ENCODE assay signal across 9 cellular contexts in genomic region chr17:50154604-50155003, GRCh38. TPM values are rescaled to one million over a fixed set of nuclear protein-coding genes. Genes with fewer than 3 reads are reported as not detected.
A peak's percentile ranks its signal among the peaks of the same experiment; 100 is the strongest.
DNase-seq lines count a peak whose midpoint lies in the region; ATAC-seq, FAIRE-seq and TF ChIP-seq lines count a peak whose summit lies in the region.
"Had no signal": no experiment of that assay in that cellular context is flagged by ENCODE, and none has a peak within 500 bp of the region (broad histone marks: within the 10 kb centered on the region; RNA-seq: fewer than 3 reads in every experiment).

No MANE protein-coding gene starts in this region.

- no peaks in the 10 kb centered on the region for H3K9me2 ChIP-seq in hepatocyte (replicated peaks; ENCODE audit: insufficient read depth)

- H3K4me2 ChIP-seq in A549, result peak overlapping the region; percentile 6; the same call in 1 of the 3 replicates
- no peak overlapping the region for H3K4me2 ChIP-seq in hepatocyte

- no peaks in the 10 kb centered on the region for H3K9me3 Mint-ChIP-seq in naive thymus-derived CD4-positive, alpha-beta T cell
- H3K9me3 Mint-ChIP-seq in activated naive CD4-positive, alpha-beta T cell treated with anti-CD3 and anti-CD28 coated beads, Interleukin-2, amount 10 ng/mL, durations not matched to agents 7 days and 5 days, result no peaks in the 10 kb centered on the region

- H3K4me3 ChIP-seq in A549, result no peak overlapping the region
- H3K4me3 ChIP-seq in Panc1 (ENCODE audit: low read depth in 2 of 2, low read length in 2 of 2), result no peak overlapping the region
- H3K4me3 ChIP-seq in naive thymus-derived CD4-positive, alpha-beta T cell (ENCODE audit: low read length), result no peak overlapping the region
- H3K4me3 ChIP-seq in hepatocyte, result no peak overlapping the region

- H3K9me3 ChIP-seq in A549, result no peaks in the 10 kb centered on the region
- H3K9me3 ChIP-seq in Panc1 (ENCODE audit: control insufficient read depth, insufficient read depth, low read depth, low read length), result no peaks in the 10 kb centered on the region
- no peaks in the 10 kb centered on the region for H3K9me3 ChIP-seq in naive thymus-derived CD4-positive, alpha-beta T cell (ENCODE audit: control insufficient read depth in 2 of 3, low read length in 3 of 3)
- no peaks in the 10 kb centered on the region for H3K9me3 ChIP-seq in hepatocyte (ENCODE audit: low read depth)

- H3K27me3 Mint-ChIP-seq in naive thymus-derived CD4-positive, alpha-beta T cell, result no peaks in the 10 kb centered on the region
- peaks cover 8% of the 10 kb centered on the region for H3K27me3 Mint-ChIP-seq in activated naive CD4-positive, alpha-beta T cell treated with anti-CD3 and anti-CD28 coated beads, Interleukin-2, amount 10 ng/mL, durations not matched to agents 7 days and 5 days

- H3K79me2 ChIP-seq in hepatocyte, result peaks cover 10% of the 10 kb centered on the region

- H3K4me3 Mint-ChIP-seq in naive thymus-derived CD4-positive, alpha-beta T cell, result peak overlapping the region in 1 of 10 donors; percentile 41
- H3K4me3 Mint-ChIP-seq in activated naive CD4-positive, alpha-beta T cell treated with anti-CD3 and anti-CD28 coated beads, Interleukin-2, amount 10 ng/mL, durations not matched to agents 7 days and 5 days, result no peak overlapping the region

- TF ChIP-seq RAD21 in A549 (conservative IDR thresholded peaks at IDR 0.05 in 1 of 2, IDR thresholded peaks at IDR 0.05 in 1 of 2), result no peak

- in situ Hi-C loops in Panc1 (cut with HindIII; ENCODE audit: low pct_unique_long_range_greater_than_20kb, low sequenced_read_pairs), result no loop called here

- H3K27me3 ChIP-seq in Panc1 (ENCODE audit: control insufficient read depth, insufficient read depth, low read length) (no peaks in the 10 kb centered on the region), hepatocyte (no peaks in the 10 kb centered on the region)
- no peaks in the 10 kb centered on the region for H3K27me3 ChIP-seq in naive thymus-derived CD4-positive, alpha-beta T cell (ENCODE audit: control insufficient read depth in 2 of 2, insufficient read depth in 2 of 2, low read length in 2 of 2)

- FAIRE-seq in A549 (lab: Jason Lieb, UNC), result no peak

- intact Hi-C loops in Panc1 (cut with micrococcal nuclease; ENCODE audit: unreplicated experiment), result no loop called here
- intact Hi-C loops in naive thymus-derived CD4-positive, alpha-beta T cell (cut with micrococcal nuclease), result loop anchor here (5.0 kb wide), 2 partner anchors 477 to 713 kb away; partner anchors contain the start of genes SPOP (in 2 of the 2) and TOB1 (in 1 of the 2)

- POLR2A ChIA-PET in A549 (lab: Yijun Ruan, JAX) (interaction anchor here (0.5 kb wide), 1 partner anchor 94 kb away, joined by 3 read pairs; no protein-coding TSS in a partner anchor), Panc1 (lab: Charles Lee) (no interaction called here)
- POLR2A ChIA-PET in naive thymus-derived CD4-positive, alpha-beta T cell (lab: Charles Lee), result interaction anchor here (1.0 to 1.3 kb wide), 3 partner anchors 13 to 22 kb away, joined by 3 to 5 read pairs (median 3); no protein-coding TSS in a partner anchor

- no peak for TF ChIP-seq POLR2A in A549 (IDR thresholded peaks at IDR 0.05; ENCODE audit: low read length)

- DNase-seq in A549 (ENCODE audit: low read depth in 1 of 2, low spot score in 1 of 2) (no peak), Panc1 (ENCODE audit: low read depth, low spot score) (no peak), hepatocyte (ENCODE audit: low spot score) (no peak), OCI-M2 (lab: John Stamatoyannopoulos, UW; ENCODE audit: unreplicated experiment) (no peak)
- DNase-seq in naive thymus-derived CD4-positive, alpha-beta T cell, result no peak
- no peak for DNase-seq in activated naive CD4-positive, alpha-beta T cell treated with anti-CD3 and anti-CD28 coated beads, Interleukin-2, amount 10 ng/mL, durations not matched to agents 7 days and 5 days
- DNase-seq: KBM-7 had no signal

- H3K36me3 ChIP-seq in Panc1 (ENCODE audit: control insufficient read depth, insufficient read depth, low read length) (peaks cover 10% of the 10 kb centered on the region; the same call in 1 of the 2 replicates), hepatocyte (replicated peaks; ENCODE audit: insufficient read depth, low read depth) (no peaks in the 10 kb centered on the region)
- peaks cover 0 to 5% (median 0%) of the 10 kb centered on the region in 3 experiments for H3K36me3 ChIP-seq in naive thymus-derived CD4-positive, alpha-beta T cell (ENCODE audit: control insufficient read depth in 2 of 3, insufficient read depth in 3 of 3, low read length in 3 of 3)

- ATAC-seq in A549, result no peak
- peak; percentile 41 for ATAC-seq in GM19023 (IDR thresholded peaks at IDR 0.05; ENCODE audit: unreplicated experiment)
- ATAC-seq in Panc1, result no peak
- ATAC-seq in naive thymus-derived CD4-positive, alpha-beta T cell, result no peak
- no peak for ATAC-seq in HG03039 (IDR thresholded peaks at IDR 0.05; ENCODE audit: unreplicated experiment)

- WGBS in A549 (ENCODE audit: missing lambda C conversion rate), result 55% methylated on average over 1 of the region's 1 CpG
- WGBS in hepatocyte (ENCODE audit: low lambda C conversion rate, missing lambda C conversion rate), result 81% methylated on average over 1 of the region's 1 CpG

- TF ChIP-seq CTCF in A549 (IDR thresholded peaks at IDR 0.05) (no peak), Panc1 (IDR thresholded peaks at IDR 0.05) (no peak), hepatocyte (IDR thresholded peaks at IDR 0.05; ENCODE audit: poor library complexity) (no peak)

- peaks cover 0 to 3% (median 0%) of the 10 kb centered on the region in 5 donors for H3K36me3 Mint-ChIP-seq in naive thymus-derived CD4-positive, alpha-beta T cell
- no peaks in the 10 kb centered on the region for H3K36me3 Mint-ChIP-seq in activated naive CD4-positive, alpha-beta T cell treated with anti-CD3 and anti-CD28 coated beads, Interleukin-2, amount 10 ng/mL, durations not matched to agents 7 days and 5 days

- CTCF ChIA-PET in A549 (lab: Yijun Ruan, JAX), result interaction anchor here (1.1 to 60.2 kb wide), 6 partner anchors 9 to 142 kb away, joined by 3 to 1356 read pairs (median 26); partner anchors contain the start of genes PDK2 and SGCA
- CTCF ChIA-PET in Panc1 (lab: Charles Lee), result interaction anchor here (0.7 kb wide), 1 partner anchor 60 kb away, joined by 4 read pairs; no protein-coding TSS in a partner anchor
- CTCF ChIA-PET in naive thymus-derived CD4-positive, alpha-beta T cell (lab: Charles Lee), result interaction anchor here (0.5 to 4.9 kb wide), 2 partner anchors 15 to 883 kb away, joined by 4 to 30 read pairs; no protein-coding TSS in a partner anchor
- CTCF ChIA-PET in activated naive CD4-positive, alpha-beta T cell treated with anti-CD3 and anti-CD28 coated beads, Interleukin-2, amount 10 ng/mL, durations not matched to agents 7 days and 5 days (lab: Charles Lee), result interaction anchor here (1.2 to 1.8 kb wide), 3 partner anchors 9 to 46 kb away, joined by 3 to 8 read pairs (median 6); no protein-coding TSS in a partner anchor

- H4K20me1 ChIP-seq in hepatocyte (ENCODE audit: insufficient read depth, poor library complexity, severe bottlenecking), result peaks cover 2% of the 10 kb centered on the region

- peak overlapping the region in 8 of 9 donors; percentile 9 to 85 (median 72) for H3K27ac Mint-ChIP-seq in naive thymus-derived CD4-positive, alpha-beta T cell
- H3K27ac Mint-ChIP-seq in activated naive CD4-positive, alpha-beta T cell treated with anti-CD3 and anti-CD28 coated beads, Interleukin-2, amount 10 ng/mL, durations not matched to agents 7 days and 5 days, result no peak overlapping the region

- H3K4me1 ChIP-seq in A549 (peaks cover 26% of the 10 kb centered on the region), Panc1 (ENCODE audit: control insufficient read depth, insufficient read depth, low read length) (peaks cover 43% of the 10 kb centered on the region), hepatocyte (ENCODE audit: insufficient read depth) (peaks cover 6% of the 10 kb centered on the region)
- H3K4me1 ChIP-seq in naive thymus-derived CD4-positive, alpha-beta T cell (ENCODE audit: control insufficient read depth in 2 of 2, insufficient read depth in 2 of 2, low read length in 2 of 2), result peaks cover 18 to 33% of the 10 kb centered on the region in 2 donors

- H2AFZ ChIP-seq in hepatocyte, result no peak overlapping the region

- no peak for TF ChIP-seq EP300 in A549 (IDR thresholded peaks at IDR 0.05)

- BruUV-seq in Panc1 (replicated peaks; lab: Mats Ljungman, UMichigan), result no TSS peak

- peaks cover 8 to 43% (median 36%) of the 10 kb centered on the region in 7 donors for H3K4me1 Mint-ChIP-seq in naive thymus-derived CD4-positive, alpha-beta T cell
- H3K4me1 Mint-ChIP-seq in activated naive CD4-positive, alpha-beta T cell treated with anti-CD3 and anti-CD28 coated beads, Interleukin-2, amount 10 ng/mL, durations not matched to agents 7 days and 5 days, result peaks cover 56% of the 10 kb centered on the region

- H3K27ac ChIP-seq in A549, result peak overlapping the region in 1 of 2 experiments; percentile 96; a peak in 3 of 6 replicates
- H3K27ac ChIP-seq in Panc1 (ENCODE audit: low read length), result peak overlapping the region; percentile 100
- H3K27ac ChIP-seq in naive thymus-derived CD4-positive, alpha-beta T cell (ENCODE audit: low read depth, low read length), result no peak overlapping the region
- no peak overlapping the region for H3K27ac ChIP-seq in hepatocyte

RNA-seq across cellular contexts. Expression of gene PPP1R9B, which starts 4.1 kb away (rescaled TPM):
- polyA plus RNA-seq in A549 (2011; rRNA removed) (16.8 and 22.0 TPM in 2 replicates), A549 (2017; fragmentation: RNase III; extraction: RNeasy Plus Mini Kit Qiagen cat#74134 plus additional on column Dnase treatment) (32.4 to 40.6 TPM (median 35.8 TPM) in 3 replicates), hepatocyte (5.1 and 6.7 TPM in 2 replicates)
- 18.9 and 19.4 TPM in 2 replicates for polyA plus RNA-seq in A549 (2012; cell fraction: cytosol; rRNA removed)
- 35.8 and 44.2 TPM in 2 replicates for polyA plus RNA-seq in A549 (2012; cell fraction: nucleus; rRNA removed)
- polyA minus RNA-seq in A549 (2011; rRNA and poly(A)+ RNA removed), result 25.9 and 27.1 TPM in 2 replicates
- total RNA-seq in Panc1 (2021; ENCODE audit: unreplicated experiment) (114 TPM), hepatocyte (22.5 and 26.2 TPM in 2 replicates)
- 149 TPM for polyA plus RNA-seq in Panc1 (2012; ENCODE audit: insufficient read length)
- 100 to 1,000 TPM in 2 of 5 experiments, 10 to 100 TPM in 3; 63.1 to 142 (median 69.1) TPM for total RNA-seq in naive thymus-derived CD4-positive, alpha-beta T cell
- under 1 TPM; 0.63 to 0.72 TPM for polyA plus RNA-seq in naive thymus-derived CD4-positive, alpha-beta T cell

RNA-seq across cellular contexts. Expression of gene SGCA, which starts 11.2 kb away (rescaled TPM):
- polyA plus RNA-seq in A549 (2011; rRNA removed) (0.44 and 0.90 TPM in 2 replicates), A549 (2017; fragmentation: RNase III; extraction: RNeasy Plus Mini Kit Qiagen cat#74134 plus additional on column Dnase treatment) (1.5 to 3.4 TPM (median 1.9 TPM) in 3 replicates), hepatocyte (0.83 and 2.2 TPM in 2 replicates)
- polyA plus RNA-seq in A549 (2012; cell fraction: cytosol; rRNA removed), result 1.8 and 3.2 TPM in 2 replicates
- 1.2 and 1.9 TPM in 2 replicates for polyA plus RNA-seq in A549 (2012; cell fraction: nucleus; rRNA removed)
- polyA minus RNA-seq in A549 (2011; rRNA and poly(A)+ RNA removed), result not detected in 2 replicates
- total RNA-seq in Panc1 (2021; ENCODE audit: unreplicated experiment) (not detected), hepatocyte (0.37 TPM in 1 of 2 replicates, not detected in the other)
- polyA plus RNA-seq in Panc1 (2012; ENCODE audit: insufficient read length), result not detected
- total RNA-seq in naive thymus-derived CD4-positive, alpha-beta T cell, result under 1 TPM in 1 of 5 experiments, not detected in 4; 0.69 TPM
- polyA plus RNA-seq in naive thymus-derived CD4-positive, alpha-beta T cell, result not detected

RNA-seq across cellular contexts. Expression of gene SAMD14, which starts 24.6 kb away (rescaled TPM):
- 0.12 and 0.15 TPM in 2 replicates for polyA plus RNA-seq in A549 (2011; rRNA removed)
- 0.22 and 0.31 TPM in 2 replicates for polyA plus RNA-seq in A549 (2012; cell fraction: cytosol; rRNA removed)
- polyA plus RNA-seq in A549 (2012; cell fraction: nucleus; rRNA removed), result 1.5 and 1.8 TPM in 2 replicates
- 0.42 to 0.75 TPM (median 0.74 TPM) in 3 replicates for polyA plus RNA-seq in A549 (2017; fragmentation: RNase III; extraction: RNeasy Plus Mini Kit Qiagen cat#74134 plus additional on column Dnase treatment)
- polyA minus RNA-seq in A549 (2011; rRNA and poly(A)+ RNA removed), result 0.58 and 0.83 TPM in 2 replicates
- total RNA-seq in Panc1 (2021; ENCODE audit: unreplicated experiment), result 6.9 TPM
- 8.6 TPM for polyA plus RNA-seq in Panc1 (2012; ENCODE audit: insufficient read length)
- under 1 TPM in 2 of 5 experiments, not detected in 3; 0.70 to 0.78 TPM for total RNA-seq in naive thymus-derived CD4-positive, alpha-beta T cell
- not detected for polyA plus RNA-seq in naive thymus-derived CD4-positive, alpha-beta T cell
- 2.4 and 3.1 TPM in 2 replicates for total RNA-seq in hepatocyte
- 3.1 and 4.2 TPM in 2 replicates for polyA plus RNA-seq in hepatocyte

RNA-seq across cellular contexts. Expression of gene COL1A1, which starts 46.8 kb away (rescaled TPM):
- polyA plus RNA-seq in A549 (2011; rRNA removed) (4.4 and 4.6 TPM in 2 replicates), A549 (2017; fragmentation: RNase III; extraction: RNeasy Plus Mini Kit Qiagen cat#74134 plus additional on column Dnase treatment) (18.1 to 34.3 TPM (median 31.6 TPM) in 3 replicates), hepatocyte (5,822 and 6,071 TPM in 2 replicates)
- polyA plus RNA-seq in A549 (2012; cell fraction: cytosol; rRNA removed), result 14.2 and 19.6 TPM in 2 replicates
- 66.1 and 69.4 TPM in 2 replicates for polyA plus RNA-seq in A549 (2012; cell fraction: nucleus; rRNA removed)
- 10.9 TPM in 2 replicates for polyA minus RNA-seq in A549 (2011; rRNA and poly(A)+ RNA removed)
- total RNA-seq in Panc1 (2021; ENCODE audit: unreplicated experiment) (52.7 TPM), hepatocyte (351 and 1,063 TPM in 2 replicates)
- 67.6 TPM for polyA plus RNA-seq in Panc1 (2012; ENCODE audit: insufficient read length)
- total RNA-seq in naive thymus-derived CD4-positive, alpha-beta T cell, result 10 to 100 TPM in 1 of 5 experiments, 1 to 10 TPM in 3, under 1 TPM in 1; 0.36 to 12.6 (median 1.2) TPM
- polyA plus RNA-seq in naive thymus-derived CD4-positive, alpha-beta T cell, result not detected

RNA-seq across cellular contexts. Expression of gene PDK2, which starts 59.5 kb away (rescaled TPM):
- 28.5 and 34.4 TPM in 2 replicates for polyA plus RNA-seq in A549 (2011; rRNA removed)
- polyA plus RNA-seq in A549 (2012; cell fraction: cytosol; rRNA removed), result 59.2 and 79.0 TPM in 2 replicates
- 67.5 and 95.4 TPM in 2 replicates for polyA plus RNA-seq in A549 (2012; cell fraction: nucleus; rRNA removed)
- polyA plus RNA-seq in A549 (2017; fragmentation: RNase III; extraction: RNeasy Plus Mini Kit Qiagen cat#74134 plus additional on column Dnase treatment), result 14.1 to 19.8 TPM (median 15.2 TPM) in 3 replicates
- polyA minus RNA-seq in A549 (2011; rRNA and poly(A)+ RNA removed), result 65.2 and 71.3 TPM in 2 replicates
- 46.0 TPM for total RNA-seq in Panc1 (2021; ENCODE audit: unreplicated experiment)
- polyA plus RNA-seq in Panc1 (2012; ENCODE audit: insufficient read length), result 79.3 TPM
- total RNA-seq in naive thymus-derived CD4-positive, alpha-beta T cell, result 10 to 100 TPM; 16.7 to 48.3 (median 22.5) TPM
- polyA plus RNA-seq in naive thymus-derived CD4-positive, alpha-beta T cell, result 10 to 100 TPM; 37.2 to 50.4 TPM
- 35.5 and 42.7 TPM in 2 replicates for total RNA-seq in hepatocyte
- polyA plus RNA-seq in hepatocyte, result 55.8 and 56.9 TPM in 2 replicates
